Comparison of ENCODE assay signal across 3 cellular contexts in the genomic region with DNA sequence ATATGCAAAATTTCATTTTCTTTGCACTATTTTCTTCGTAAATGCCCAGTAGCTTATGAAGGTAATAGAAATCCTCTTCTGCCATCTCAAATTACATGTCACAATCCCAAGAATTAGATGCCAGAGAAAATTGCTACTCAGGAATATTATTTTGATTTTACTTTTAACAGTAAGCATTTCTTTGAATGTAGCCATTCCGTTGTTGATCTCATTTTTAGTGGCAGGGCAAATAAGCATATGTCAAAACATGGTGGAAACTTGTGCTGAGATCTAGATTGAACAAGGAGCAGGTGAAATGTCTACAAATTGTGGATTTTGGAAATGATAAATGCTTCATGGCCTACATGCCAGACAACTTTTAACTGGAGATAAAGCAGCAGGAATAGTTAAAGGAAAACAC.
"Had no signal": no experiment of that assay in that cellular context is flagged by ENCODE, and none has a peak within 500 bp of the region (broad histone marks: within the 10 kb centered on the region; RNA-seq: fewer than 3 reads in every experiment).

No MANE protein-coding gene starts in this region.

- DNase-seq: GDM1, GF-D8 had no signal

- H3K4me3 ChIP-seq: GM12878 had no signal
